27 cellular contexts compared by ENCODE assay signal in genomic region chr1:18093193-18093592, GRCh38. TPM values are rescaled to one million over a fixed set of nuclear protein-coding genes. Genes with fewer than 3 reads are reported as not detected.
"Had no signal": no experiment of that assay in that cellular context is flagged by ENCODE, and none has a peak within 500 bp of the region (broad histone marks: within the 10 kb centered on the region; RNA-seq: fewer than 3 reads in every experiment).

No MANE protein-coding gene starts in this region.

- H3K27me3 ChIP-seq: right atrium auricular region, thyroid gland had no signal

- H3K9me3 ChIP-seq: gastrocnemius medialis, lower lobe of right lung, prostate gland, right atrium auricular region, sigmoid colon, stomach, thyroid gland had no signal

- H3K27ac Mint-ChIP-seq: natural killer cell; stimulated activated effector memory CD8-positive, alpha-beta T cell treated with anti-CD3 and anti-CD28 coated beads, Interleukin-12 subunit alpha, Interleukin-12 subunit beta, amount 100 ng/mL, for 72 hours; type B pancreatic cell had no signal

- H3K9me3 Mint-ChIP-seq: natural killer cell; neural crest cell; stimulated activated effector memory CD8-positive, alpha-beta T cell treated with anti-CD3 and anti-CD28 coated beads, Interleukin-12 subunit alpha, Interleukin-12 subunit beta, amount 100 ng/mL, for 72 hours; type B pancreatic cell had no signal

- H3K4me3 Mint-ChIP-seq: natural killer cell; neural crest cell; stimulated activated effector memory CD8-positive, alpha-beta T cell treated with anti-CD3 and anti-CD28 coated beads, Interleukin-12 subunit alpha, Interleukin-12 subunit beta, amount 100 ng/mL, for 72 hours; type B pancreatic cell had no signal

- H3K27ac ChIP-seq: coronary artery, epithelial cell of prostate, gastrocnemius medialis, lower lobe of right lung, prostate gland, right atrium auricular region, sigmoid colon, stomach, thyroid gland had no signal

- H3K4me1 Mint-ChIP-seq: natural killer cell; stimulated activated effector memory CD8-positive, alpha-beta T cell treated with anti-CD3 and anti-CD28 coated beads, Interleukin-12 subunit alpha, Interleukin-12 subunit beta, amount 100 ng/mL, for 72 hours had no signal

- H3K4me3 ChIP-seq: coronary artery, gastrocnemius medialis, lower lobe of right lung, prostate gland, right atrium auricular region, sigmoid colon, stomach, thyroid gland had no signal

- H3K4me1 ChIP-seq: gastrocnemius medialis, lower lobe of right lung, prostate gland, right atrium auricular region, sigmoid colon, stomach, thyroid gland had no signal

- H3K36me3 ChIP-seq: gastrocnemius medialis, lower lobe of right lung, prostate gland, right atrium auricular region, sigmoid colon, stomach, thyroid gland had no signal

- DNase-seq: dermis blood vessel endothelial cell; effector CD4-positive, alpha-beta T cell; foreskin fibroblast; gastrocnemius medialis; head of caudate nucleus; left ventricle myocardium superior; lower lobe of right lung; natural killer cell; sigmoid colon; stimulated activated CD4-positive, alpha-beta T cell treated with anti-CD3 and anti-CD28 coated beads, Interleukin-2, amount 100 ng/mL, for 24 hours; stimulated activated CD4-positive, alpha-beta T cell treated with anti-CD3 and anti-CD28 coated beads, Interleukin-4, amount 100 ng/mL, for 24 hours; stimulated activated naive CD4-positive, alpha-beta T cell treated with Interleukin-2 at 50 U/mL for 16 hours; stomach; thyroid gland had no signal

- H3K36me3 Mint-ChIP-seq: natural killer cell; stimulated activated effector memory CD8-positive, alpha-beta T cell treated with anti-CD3 and anti-CD28 coated beads, Interleukin-12 subunit alpha, Interleukin-12 subunit beta, amount 100 ng/mL, for 72 hours; type B pancreatic cell had no signal

RNA-seq across cellular contexts. Expression of gene IGSF21, which starts 14.4 kb away (rescaled TPM):
- total RNA-seq: dermis blood vessel endothelial cell, esophagus mucosa, glomerular endothelial cell, mononuclear cell, natural killer cell, osteocyte, skeletal muscle tissue had no signal
- polyA plus RNA-seq: keratinocyte had no signal
